In the genomic region with DNA sequence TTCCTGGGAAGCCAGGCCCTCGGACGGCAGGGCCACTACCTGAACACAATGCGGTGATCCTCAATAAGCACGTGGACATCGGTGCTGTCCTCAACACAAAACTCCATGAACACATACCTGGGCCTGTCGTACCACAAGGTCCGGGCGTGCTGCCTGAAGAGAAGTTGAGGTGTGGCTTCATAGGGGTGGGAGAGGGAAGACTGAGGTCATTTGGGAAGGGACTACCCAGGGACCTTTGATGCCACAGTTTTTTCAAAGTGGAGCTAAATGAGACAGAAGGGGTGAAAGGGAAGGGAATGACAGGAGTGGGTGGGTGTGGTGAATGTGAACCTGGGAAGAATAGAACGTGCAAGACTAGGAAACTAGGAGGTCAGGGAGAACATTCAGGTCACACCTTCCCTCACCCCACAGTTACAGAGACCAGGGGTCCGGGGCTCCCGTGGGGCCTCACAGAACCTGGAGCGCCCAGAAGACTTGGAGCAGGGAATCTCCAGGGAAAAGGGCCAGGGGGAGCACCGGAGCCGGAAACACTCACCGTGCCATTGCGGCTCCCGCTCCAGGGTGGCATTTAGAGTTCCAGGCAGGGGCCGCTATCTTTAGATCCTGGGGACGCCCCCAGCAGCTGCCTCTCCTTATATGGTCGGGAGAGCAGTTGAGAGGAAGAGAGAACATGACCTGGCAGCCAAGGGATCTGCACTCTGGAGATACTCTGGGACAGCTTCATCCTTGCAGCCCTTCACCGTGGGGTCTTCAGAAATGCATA, we compare ENCODE assay signal across 8 cellular contexts. TPM values are rescaled to one million over a fixed set of nuclear protein-coding genes. Genes with fewer than 3 reads are reported as not detected.
DNase-seq lines count a peak whose midpoint lies in the region; ATAC-seq and TF ChIP-seq lines count a peak whose summit lies in the region.

TSS of gene PTGES3L (minus strand) at position 570 of the 763 bp plus-strand sequence. CDS start at position 543, 27 bp downstream.

- peak within 1 kb of the TSS; percentile 91 for H3K9ac ChIP-seq in HCT116 (ENCODE audit: low read length)
- peak within 1 kb of the TSS; percentile 78 for H3K9ac ChIP-seq in neural progenitor cell

- H3F3A ChIP-seq in neural progenitor cell (ENCODE audit: low read depth), result peaks cover 19% of the 10 kb centered on the region

- peaks cover 13 to 28% of the 10 kb centered on the region in 2 experiments for H3K4me1 ChIP-seq in HCT116 (ENCODE audit: control insufficient read depth in 1 of 2, insufficient read depth in 2 of 2, low read length in 2 of 2)
- H3K4me1 ChIP-seq in neural progenitor cell, result peaks cover 11% of the 10 kb centered on the region

- H3K27ac ChIP-seq in HCT116 (ENCODE audit: low read depth, low read length) (peak within 1 kb of the TSS; percentile 90), neural progenitor cell (peak within 1 kb of the TSS; percentile 16)

- no peaks in the 10 kb centered on the region for H3K9me3 Mint-ChIP-seq in activated T-cell treated with anti-CD3 and anti-CD28 coated beads, Interleukin-2, amount 50 U/mL, for 4 hours
- no peaks in the 10 kb centered on the region for H3K9me3 Mint-ChIP-seq in neural progenitor cell

- H3K4me2 ChIP-seq in HCT116 (ENCODE audit: low read length) (peak within 1 kb of the TSS; percentile 93), neural progenitor cell (peak within 1 kb of the TSS; percentile 93)

- H2AFZ ChIP-seq in HCT116 (ENCODE audit: low read depth, low read length, poor library complexity, severe bottlenecking) (no peak within 1 kb of the TSS), neural progenitor cell (replicated peaks) (peak within 1 kb of the TSS; percentile 83)

- H3K27me3 ChIP-seq in HCT116 (ENCODE audit: insufficient read depth, low read length), result no peaks in the 10 kb centered on the region
- no peaks in the 10 kb centered on the region for H3K27me3 ChIP-seq in neural progenitor cell

- CTCF ChIA-PET in HCT116 (lab: Charles Lee), result interaction anchor here (0.9 to 1.0 kb wide), 2 partner anchors 15 to 18 kb away, joined by 3 to 7 read pairs; partner anchors contain the start of gene RPL27

- TF ChIP-seq POLR2A in HCT116 (IDR thresholded peaks at IDR 0.05; ENCODE audit: borderline replicate concordance, extremely low read depth, insufficient read depth, insufficient read length), result no peak

- H3K79me2 ChIP-seq in HCT116 (ENCODE audit: insufficient read depth, low read length), result peaks cover 26% of the 10 kb centered on the region
- peaks cover 33% of the 10 kb centered on the region for H3K79me2 ChIP-seq in neural progenitor cell (ENCODE audit: low read depth)

- H3K27ac Mint-ChIP-seq in neural progenitor cell, result peak within 1 kb of the TSS; percentile 96

- TF ChIP-seq CTCF in HCT116 (IDR thresholded peaks at IDR 0.05 in 2 of 3, conservative IDR thresholded peaks at IDR 0.05 in 1 of 3; ENCODE audit: borderline replicate concordance in 1 of 3, insufficient read depth in 1 of 3, low read depth in 2 of 3, low read length in 2 of 3) (no peak), foreskin fibroblast (IDR thresholded peaks at IDR 0.05; ENCODE audit: low read depth, low read length) (no peak), neural progenitor cell (IDR thresholded peaks at IDR 0.05) (no peak)

- no peak for TF ChIP-seq RAD21 in HCT116 (IDR thresholded peaks at IDR 0.05; ENCODE audit: low read depth)

- peaks cover 31% of the 10 kb centered on the region for H3K4me1 Mint-ChIP-seq in activated T-cell treated with anti-CD3 and anti-CD28 coated beads, Interleukin-2, amount 50 U/mL, for 4 hours (ENCODE audit: low read depth)
- peaks cover 23% of the 10 kb centered on the region for H3K4me1 Mint-ChIP-seq in neural progenitor cell

- H3K4me3 Mint-ChIP-seq in activated T-cell treated with anti-CD3 and anti-CD28 coated beads, Interleukin-2, amount 50 U/mL, for 4 hours, result peak within 1 kb of the TSS; percentile 100
- H3K4me3 Mint-ChIP-seq in neural progenitor cell, result peak within 1 kb of the TSS; percentile 100

- H3K4me3 ChIP-seq in HCT116 (replicated peaks in 1 of 2; ENCODE audit: low read depth in 1 of 2, low read length in 2 of 2) (peak within 1 kb of the TSS; percentile 88 to 96), foreskin fibroblast (ENCODE audit: low read depth in 1 of 2, low read length in 2 of 2) (peak within 1 kb of the TSS; percentile 70 to 93), neural progenitor cell (peak within 1 kb of the TSS; percentile 84)

- intact Hi-C loops in HCT116 (cut with micrococcal nuclease), result no loop called here

- 0 out of 4 replicates have a peak, but pooled peaks cover 0 to under 1% of the 10 kb centered on the region in 2 experiments for H3K36me3 ChIP-seq in HCT116 (ENCODE audit: control insufficient read depth in 1 of 2, insufficient read depth in 2 of 2, low read length in 2 of 2)
- H3K36me3 ChIP-seq in neural progenitor cell, result no peaks in the 10 kb centered on the region

- POLR2A ChIA-PET in HCT116 (lab: Charles Lee), result interaction anchor here (1.0 to 1.3 kb wide), 2 partner anchors 14 to 18 kb away, joined by 4 to 7 read pairs; partner anchors contain the start of gene RPL27

- no peaks in the 10 kb centered on the region for H3K9me2 ChIP-seq in HCT116 (ENCODE audit: insufficient read depth)

- BruUV-seq in HCT116 (replicated peaks; lab: Mats Ljungman, UMichigan), result TSS peak; percentile 50

- ATAC-seq in HCT116, result peak; percentile 71
- peak; percentile 47 to 63 for ATAC-seq in activated T-cell treated with anti-CD3 and anti-CD28 coated beads, Interleukin-2, amount 50 U/mL, for 4 hours
- ATAC-seq in HG02610 (IDR thresholded peaks at IDR 0.05; ENCODE audit: unreplicated experiment), result no peak
- no peak for ATAC-seq in HG02870 (IDR thresholded peaks at IDR 0.05; ENCODE audit: unreplicated experiment)

- H4K20me1 ChIP-seq in HCT116 (ENCODE audit: insufficient read depth) (no peaks in the 10 kb centered on the region), neural progenitor cell (ENCODE audit: low read depth) (peaks cover 18% of the 10 kb centered on the region)

- H3K27me3 Mint-ChIP-seq in activated T-cell treated with anti-CD3 and anti-CD28 coated beads, Interleukin-2, amount 50 U/mL, for 4 hours (ENCODE audit: low read depth), result no peaks in the 10 kb centered on the region
- H3K27me3 Mint-ChIP-seq in neural progenitor cell (ENCODE audit: insufficient read depth, low read depth), result peaks cover 9% of the 10 kb centered on the region

- H3K9me3 ChIP-seq in HCT116 (ENCODE audit: control insufficient read depth in 1 of 2, insufficient read depth in 1 of 2, low read depth in 1 of 2, low read length in 2 of 2), result no peaks in the 10 kb centered on the region
- no peaks in the 10 kb centered on the region for H3K9me3 ChIP-seq in neural progenitor cell (ENCODE audit: low read depth)

- H3K36me3 Mint-ChIP-seq in activated T-cell treated with anti-CD3 and anti-CD28 coated beads, Interleukin-2, amount 50 U/mL, for 4 hours (ENCODE audit: insufficient read depth), result peaks cover 2% of the 10 kb centered on the region
- H3K36me3 Mint-ChIP-seq in neural progenitor cell, result peaks cover 11% of the 10 kb centered on the region

- RAD21 ChIA-PET in HCT116 (lab: Charles Lee; ENCODE audit: low non-redundant PET in 1 of 2, low total read pairs in 2 of 2, uncharacterized antibody in 2 of 2, unreplicated experiment in 2 of 2), result no interaction called here

- DNase-seq in DMS114 treated with DMSO at 0.1 percent for 48 hours (lab: John Stamatoyannopoulos, UW; ENCODE audit: unreplicated experiment) (peak; percentile 26), HCT116 (ENCODE audit: low read depth, low spot score) (no peak), NCI-H2171 (lab: John Stamatoyannopoulos, UW) (peak; percentile 70), foreskin fibroblast (peak in 1 of 2 donors; percentile 42), neural progenitor cell (ENCODE audit: low spot score) (peak; percentile 67)
- no peak for DNase-seq in activated T-cell treated with anti-CD3 and anti-CD28 coated beads, Interleukin-2, amount 50 U/mL, for 4 hours

TF ChIP-seq in HCT116, 20 proteins besides CTCF, POLR2A, EP300 and RAD21:
- TF ChIP-seq MAX (IDR thresholded peaks at IDR 0.05), result no peak
- TF ChIP-seq TCF7L2 (IDR thresholded peaks at IDR 0.05; ENCODE audit: borderline replicate concordance, extremely low read depth, insufficient read depth, insufficient read length), result peak; percentile 32
- peak; percentile 88 for TF ChIP-seq SRF (IDR thresholded peaks at IDR 0.05; ENCODE audit: low read depth)

RNA-seq across cellular contexts. Expression of gene PTGES3L, which starts in this region (rescaled TPM):
- total RNA-seq in HCT116 (2021; ENCODE audit: unreplicated experiment), result 1.7 TPM
- 0.86 and 1.1 TPM in 2 replicates for polyA plus RNA-seq in HCT116 (2012)
- under 1 TPM; 0.24 to 0.30 (median 0.25) TPM for total RNA-seq in activated T-cell treated with anti-CD3 and anti-CD28 coated beads, Interleukin-2, amount 50 U/mL, for 4 hours
- 2.6 and 7.7 TPM in 2 replicates for total RNA-seq in neural progenitor cell (ENCODE audit: low replicate concordance)

Comparison
In these comparisons a context has a peak if more than half of its experiments do, and no peak if none do; other contexts are left out.
1. Peak in ATAC-seq in activated T-cell treated with anti-CD3 and anti-CD28 coated beads, Interleukin-2, amount 50 U/mL, for 4 hours; RNA of the gene not detected or under 1 TPM.
2. DNase-seq: peak in DMS114 treated with DMSO at 0.1 percent for 48 hours (single experiment), NCI-H2171 (single experiment) and neural progenitor cell (single experiment); none in HCT116 (single experiment) and activated T-cell treated with anti-CD3 and anti-CD28 coated beads, Interleukin-2, amount 50 U/mL, for 4 hours (single experiment).
3. Peak in every context shown above with its lines, with median percentiles within 50 percentile points of each other: H3K4me3 ChIP-seq.